ENCODE assay signal across 8 cellular contexts in genomic region chr1:201169971-201170532, GRCh38. TPM values are rescaled to one million over a fixed set of nuclear protein-coding genes. Genes with fewer than 3 reads are reported as not detected.
DNase-seq lines count a peak whose midpoint lies in the region; ATAC-seq and TF ChIP-seq lines count a peak whose summit lies in the region.

No MANE protein-coding gene starts in this region.

- POLR2A ChIA-PET in HEK293T (lab: Yijun Ruan, JAX) = interaction anchor here (0.8 to 3.4 kb wide), 3 partner anchors 11 to 16 kb away, joined by 3 to 31 read pairs (median 7); partner anchors contain the start of gene TMEM9

- DNase-seq in AG10803 (ENCODE audit: low read depth) (no peak), MM.1S (no peak), HEK293T (ENCODE audit: extremely low spot score) (no peak), T-helper 9 cell (no peak)

- no peak for TF ChIP-seq EP300 in neural cell (conservative IDR thresholded peaks at IDR 0.05; ENCODE audit: poor library complexity, severe bottlenecking)

- CTCF ChIA-PET in HEK293T (lab: Yijun Ruan, JAX) = interaction anchor here (0.7 to 1.3 kb wide), 3 partner anchors 21 to 51 kb away, joined by 3 to 4 read pairs (median 3); no protein-coding TSS in a partner anchor

- H3K9me3 ChIP-seq in MM.1S (replicated peaks; ENCODE audit: insufficient read depth, low read length) (no peaks in the 10 kb centered on the region), duodenal mucosa (ENCODE audit: control insufficient read depth in 1 of 2, low read length in 2 of 2) (no peaks in the 10 kb centered on the region), neural cell (ENCODE audit: low read length) (no peaks in the 10 kb centered on the region)

- H3K27ac ChIP-seq in MM.1S (ENCODE audit: low read length) (peak overlapping the region; percentile 45; the same call in 1 of the 2 replicates), duodenal mucosa (ENCODE audit: low read depth, low read length) (peak overlapping the region; percentile 81), neural cell (ENCODE audit: low read length) (peak overlapping the region; percentile 60)

- peak overlapping the region; percentile 19; the same call in 1 of the 2 replicates for H3K9ac ChIP-seq in MM.1S (ENCODE audit: low read length)
- no peak overlapping the region for H3K9ac ChIP-seq in duodenal mucosa (ENCODE audit: low read depth in 1 of 2, low read length in 2 of 2)
- peak overlapping the region; percentile 68 for H3K9ac ChIP-seq in neural cell (ENCODE audit: low read length)

- H3K9me2 ChIP-seq in MM.1S (replicated peaks; ENCODE audit: insufficient read depth, low read length) (no peaks in the 10 kb centered on the region), neural cell (ENCODE audit: insufficient read depth, low read length) (no peaks in the 10 kb centered on the region)

- no peaks in the 10 kb centered on the region for H3K79me2 ChIP-seq in MM.1S (ENCODE audit: low read length)
- no peaks in the 10 kb centered on the region for H3K79me2 ChIP-seq in neural cell (replicated peaks; ENCODE audit: insufficient read depth, low read length)

- TF ChIP-seq RAD21 in neural cell (conservative IDR thresholded peaks at IDR 0.05) = no peak

- H4K20me1 ChIP-seq in MM.1S (ENCODE audit: insufficient read depth, low read length) (no peaks in the 10 kb centered on the region), neural cell (ENCODE audit: insufficient read depth) (no peaks in the 10 kb centered on the region)

- ATAC-seq in GM21737 (IDR thresholded peaks at IDR 0.05; ENCODE audit: unreplicated experiment) (no peak), GM21619 (IDR thresholded peaks at IDR 0.05; ENCODE audit: unreplicated experiment) (no peak)

- H3F3A ChIP-seq in MM.1S (ENCODE audit: insufficient read depth, low read length) = peaks cover 22% of the 10 kb centered on the region
- no peaks in the 10 kb centered on the region for H3F3A ChIP-seq in neural cell (ENCODE audit: insufficient read depth, low read length, poor library complexity, severe bottlenecking)

- TF ChIP-seq CTCF in AG10803 (conservative IDR thresholded peaks at IDR 0.05; ENCODE audit: low read length) = no peak
- no peak for TF ChIP-seq CTCF in MM.1S (IDR thresholded peaks at IDR 0.05; ENCODE audit: low read length)
- TF ChIP-seq CTCF in neural cell (IDR thresholded peaks at IDR 0.05; ENCODE audit: poor library complexity, severe bottlenecking) = no peak

- H3K36me3 ChIP-seq in MM.1S (replicated peaks; ENCODE audit: insufficient read depth, low read length) (no peaks in the 10 kb centered on the region), duodenal mucosa (ENCODE audit: control insufficient read depth in 1 of 2, insufficient read depth in 2 of 2, low read length in 2 of 2) (no peaks in the 10 kb centered on the region), neural cell (ENCODE audit: insufficient read depth, low read length) (no peaks in the 10 kb centered on the region)

- H3K4me2 ChIP-seq in MM.1S (ENCODE audit: low read depth, low read length) (peak overlapping the region; percentile 85), neural cell (ENCODE audit: low read length) (peak overlapping the region; percentile 41)

- H2AFZ ChIP-seq in MM.1S (ENCODE audit: low read length) (peak overlapping the region; percentile 86), neural cell (ENCODE audit: low read depth, low read length) (no peak overlapping the region)

- peak overlapping the region; percentile 5; the same call in 1 of the 2 replicates for H3K4me3 ChIP-seq in AG10803 (ENCODE audit: low read length)
- peak overlapping the region; percentile 47 for H3K4me3 ChIP-seq in MM.1S (ENCODE audit: low read length)
- H3K4me3 ChIP-seq in duodenal mucosa (ENCODE audit: low read depth in 1 of 2, low read length in 2 of 2) = peak overlapping the region; percentile 33 to 76
- peak overlapping the region; percentile 71 for H3K4me3 ChIP-seq in neural cell (ENCODE audit: low read length)

- H3K27me3 ChIP-seq in MM.1S (replicated peaks; ENCODE audit: insufficient read depth, low read length) = no peaks in the 10 kb centered on the region
- H3K27me3 ChIP-seq in duodenal mucosa (ENCODE audit: control insufficient read depth in 1 of 2, insufficient read depth in 2 of 2, low read length in 2 of 2) = no peaks in the 10 kb centered on the region
- H3K27me3 ChIP-seq in neural cell (ENCODE audit: insufficient read depth, low read depth, low read length) = no peaks in the 10 kb centered on the region

- H3K4me1 ChIP-seq in MM.1S (ENCODE audit: low read length) = peaks cover 15% of the 10 kb centered on the region
- H3K4me1 ChIP-seq in duodenal mucosa (ENCODE audit: control insufficient read depth in 1 of 2, insufficient read depth in 2 of 2, low read length in 2 of 2) = peaks cover 16 to 18% of the 10 kb centered on the region in 2 donors

TF ChIP-seq in neural cell, 6 proteins besides CTCF, POLR2A, EP300 and RAD21:
- no peak for TF ChIP-seq REST (IDR thresholded peaks at IDR 0.05; ENCODE audit: borderline replicate concordance)
- no peak for TF ChIP-seq POLR2AphosphoS5 (IDR thresholded peaks at IDR 0.05)
- TF ChIP-seq MXI1 (conservative IDR thresholded peaks at IDR 0.05; ENCODE audit: poor library complexity, severe bottlenecking) = no peak
- TF ChIP-seq TAF1 (IDR thresholded peaks at IDR 0.05; ENCODE audit: low read depth) = no peak
- no peak for TF ChIP-seq SMC3 (conservative IDR thresholded peaks at IDR 0.05; ENCODE audit: poor library complexity)
- no peak for TF ChIP-seq EZH2 (IDR thresholded peaks at IDR 0.05; ENCODE audit: borderline replicate concordance, insufficient read depth, low read length, poor library complexity, severe bottlenecking)
TF ChIP-seq in neural cell: peak in this region for 0.

TF ChIP-seq in HEK293T, 16 proteins besides CTCF, POLR2A, EP300 and RAD21:
- TF ChIP-seq PKNOX1 (IDR thresholded peaks at IDR 0.05) = no peak
- no peak for TF ChIP-seq LEF1 (IDR thresholded peaks at IDR 0.05; ENCODE audit: borderline replicate concordance)
- no peak for TF ChIP-seq HDGF (IDR thresholded peaks at IDR 0.05; ENCODE audit: borderline replicate concordance)
- no peak for TF ChIP-seq TARDBP (IDR thresholded peaks at IDR 0.05)
- no peak for TF ChIP-seq L3MBTL2 (conservative IDR thresholded peaks at IDR 0.05)
- TF ChIP-seq NFRKB (IDR thresholded peaks at IDR 0.05) = no peak
- no peak for TF ChIP-seq FOXM1 (IDR thresholded peaks at IDR 0.05; ENCODE audit: borderline replicate concordance)
- TF ChIP-seq ZNF384 (IDR thresholded peaks at IDR 0.05) = no peak
- TF ChIP-seq FOXA1 (IDR thresholded peaks at IDR 0.05) = no peak
- no peak for TF ChIP-seq ELF4 (IDR thresholded peaks at IDR 0.05)
- TF ChIP-seq SP1 (IDR thresholded peaks at IDR 0.05) = no peak
- no peak for TF ChIP-seq CTBP1 (IDR thresholded peaks at IDR 0.05; ENCODE audit: borderline replicate concordance)
- no peak for TF ChIP-seq ARNT (IDR thresholded peaks at IDR 0.05)
- no peak for TF ChIP-seq FOXK2 (IDR thresholded peaks at IDR 0.05)
- no peak for TF ChIP-seq BHLHE40 (IDR thresholded peaks at IDR 0.05; ENCODE audit: borderline replicate concordance)
- no peak for TF ChIP-seq SUZ12 (IDR thresholded peaks at IDR 0.05)

RNA-seq across cellular contexts. Expression of gene TMEM9, which starts 15.8 kb away (rescaled TPM):
- 182 and 193 TPM in 2 replicates for polyA plus RNA-seq in neural cell
- 73.3 and 77.4 TPM in 2 replicates for polyA minus RNA-seq in neural cell

RNA-seq across cellular contexts. Expression of gene IGFN1, which starts 20.6 kb away (rescaled TPM):
- not detected in 2 replicates for polyA plus RNA-seq in neural cell
- polyA minus RNA-seq in neural cell = not detected in 2 replicates

RNA-seq across cellular contexts. Expression of gene ASCL5, which starts 43.1 kb away (rescaled TPM):
- 0.20 TPM in 1 of 2 replicates, not detected in the other for polyA plus RNA-seq in neural cell
- not detected in 2 replicates for polyA minus RNA-seq in neural cell

RNA-seq across cellular contexts. Expression of gene CACNA1S, which starts 57.8 kb away (rescaled TPM):
- 0.05 and 0.14 TPM in 2 replicates for polyA plus RNA-seq in neural cell
- not detected in 2 replicates for polyA minus RNA-seq in neural cell

Comparison
In these comparisons a context has a peak if more than half of its experiments do, and no peak if none do; other contexts are left out.
1. H3K4me3 ChIP-seq: peak in every context shown above with its lines; median percentile 71 in neural cell; 54 in duodenal mucosa; 47 in MM.1S; 5 in AG10803.
2. H3K9ac ChIP-seq: peak in MM.1S (single experiment) and neural cell (single experiment); none in duodenal mucosa (0 of 2).
3. Peak in every context shown above with its lines, with median percentiles within 50 percentile points of each other: H3K27ac ChIP-seq.